In genomic region chr15:74251187-74251811, GRCh38 we compare ENCODE assay signal across 1 cellular context.
TF ChIP-seq lines count a peak whose summit lies in the region.

No MANE protein-coding gene starts in this region.

TF ChIP-seq in SK-N-SH, 30 proteins besides CTCF, POLR2A, EP300 and RAD21 (continued from another document):
- no peak for TF ChIP-seq REST (IDR thresholded peaks at IDR 0.05; ENCODE audit: low read depth, low read length)
- peak; percentile 69 for TF ChIP-seq MXI1 (IDR thresholded peaks at IDR 0.05; ENCODE audit: low read depth, low read length)
- no peak for TF ChIP-seq NRF1 (IDR thresholded peaks at IDR 0.05; ENCODE audit: low read depth, low read length)
- no peak for TF ChIP-seq RXRA (IDR thresholded peaks at IDR 0.05; ENCODE audit: borderline replicate concordance, low read depth)
- no peak for TF ChIP-seq GABPA (IDR thresholded peaks at IDR 0.05; ENCODE audit: low read depth)
TF ChIP-seq in SK-N-SH: peak in this region for 2.
